13 cellular contexts compared by ENCODE assay signal in the genomic region with DNA sequence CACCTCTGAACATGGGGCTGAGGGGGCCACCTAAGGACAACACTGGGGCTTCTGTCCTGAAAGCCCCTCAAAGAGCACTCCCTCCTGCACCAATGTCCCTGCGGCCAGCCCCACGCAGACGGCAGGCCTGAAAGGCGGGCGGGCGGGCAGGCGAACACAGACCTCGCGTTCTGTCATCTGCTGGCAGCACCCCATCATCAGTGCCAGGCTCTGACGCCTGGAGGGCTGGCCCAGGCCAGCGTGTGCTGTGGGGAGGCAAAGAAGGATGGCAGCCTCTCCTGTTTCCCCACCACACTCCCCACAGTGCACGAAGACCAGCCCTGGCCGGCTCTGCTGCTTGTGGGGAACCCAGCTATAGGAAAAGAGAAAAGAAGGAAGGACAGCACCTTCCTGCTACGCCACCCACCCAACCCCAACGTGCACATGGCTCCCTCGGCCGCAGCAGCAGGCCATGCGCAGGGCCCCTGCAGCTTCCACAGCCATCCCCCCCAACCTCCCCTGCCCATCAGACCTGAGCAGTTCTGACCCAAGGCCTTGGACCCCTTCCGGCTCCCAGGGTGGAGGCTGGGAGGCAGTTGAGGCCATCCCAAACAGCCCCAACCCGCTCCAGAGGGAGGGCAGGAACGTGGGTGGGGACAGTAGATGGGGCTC. TPM values are rescaled to one million over a fixed set of nuclear protein-coding genes. Genes with fewer than 3 reads are reported as not detected.
A peak's percentile ranks its signal among the peaks of the same experiment; 100 is the strongest.
DNase-seq lines count a peak whose midpoint lies in the region; ATAC-seq and TF ChIP-seq lines count a peak whose summit lies in the region.
"Had no signal": no experiment of that assay in that cellular context is flagged by ENCODE, and none has a peak within 500 bp of the region (broad histone marks: within the 10 kb centered on the region; RNA-seq: fewer than 3 reads in every experiment).

No MANE protein-coding gene starts in this region.

- peaks cover 0 to 78% (median 35%) of the 10 kb centered on the region in 4 donors for H3K4me1 Mint-ChIP-seq in CD4-positive, CD25-positive, alpha-beta regulatory T cell
- peaks cover 72% of the 10 kb centered on the region for H3K4me1 Mint-ChIP-seq in central memory CD8-positive, alpha-beta T cell
- H3K4me1 Mint-ChIP-seq in neural crest cell = peaks cover 23% of the 10 kb centered on the region

- H3K9me3 Mint-ChIP-seq in CD4-positive, CD25-positive, alpha-beta regulatory T cell = no peaks in the 10 kb centered on the region
- no peaks in the 10 kb centered on the region for H3K9me3 Mint-ChIP-seq in central memory CD8-positive, alpha-beta T cell
- no peaks in the 10 kb centered on the region for H3K9me3 Mint-ChIP-seq in neural crest cell

- no peak for DNase-seq in CD4-positive, CD25-positive, alpha-beta regulatory T cell
- no peak for DNase-seq in central memory CD8-positive, alpha-beta T cell (ENCODE audit: low spot score in 2 of 2)
- DNase-seq in neural crest cell (ENCODE audit: low read depth, low spot score) (no peak), left ventricle myocardium inferior (no peak), NCI-H1092 treated with DMSO at 0.1 percent for 48 hours (lab: John Stamatoyannopoulos, UW) (no peak)
- DNase-seq: foreskin melanocyte, Kasumi-1 had no signal

- H3K27ac Mint-ChIP-seq in CD4-positive, CD25-positive, alpha-beta regulatory T cell = peak overlapping the region; percentile 93 to 96 (median 94)
- H3K27ac Mint-ChIP-seq in central memory CD8-positive, alpha-beta T cell (ENCODE audit: low read depth) = peak overlapping the region; percentile 92
- no peak overlapping the region for H3K27ac Mint-ChIP-seq in neural crest cell (ENCODE audit: unreplicated experiment)

- peak overlapping the region; percentile 86 for H3K27ac ChIP-seq in CD4-positive, CD25-positive, alpha-beta regulatory T cell (ENCODE audit: insufficient read depth, low read length, poor library complexity, severe bottlenecking)
- H3K27ac ChIP-seq in KOPT-K1 (ENCODE audit: low read depth, low read length, poor library complexity, severe bottlenecking) (peak overlapping the region; percentile 96), left ventricle myocardium inferior (replicated peaks) (no peak overlapping the region)
- H3K27ac ChIP-seq: cardiac muscle cell, SJCRH30 had no signal

- H3K36me3 Mint-ChIP-seq in CD4-positive, CD25-positive, alpha-beta regulatory T cell = peaks cover 9% of the 10 kb centered on the region
- H3K36me3 Mint-ChIP-seq in central memory CD8-positive, alpha-beta T cell (ENCODE audit: insufficient read depth) = peaks cover 30% of the 10 kb centered on the region
- peaks cover 4% of the 10 kb centered on the region for H3K36me3 Mint-ChIP-seq in neural crest cell (ENCODE audit: low read depth)

- H3K9me3 ChIP-seq in CD4-positive, CD25-positive, alpha-beta regulatory T cell (ENCODE audit: control insufficient read depth in 2 of 2, low read length in 2 of 2) = no peaks in the 10 kb centered on the region
- no peaks in the 10 kb centered on the region for H3K9me3 ChIP-seq in KOPT-K1 (ENCODE audit: insufficient read depth, low read length, poor library complexity, severe bottlenecking)
- no peaks in the 10 kb centered on the region for H3K9me3 ChIP-seq in left ventricle myocardium inferior (replicated peaks)
- H3K9me3 ChIP-seq: mucosa of descending colon, SJCRH30 had no signal

- H3K27me3 ChIP-seq in CD4-positive, CD25-positive, alpha-beta regulatory T cell (ENCODE audit: control insufficient read depth, insufficient read depth, low read length) = no peaks in the 10 kb centered on the region
- H3K27me3 ChIP-seq in left ventricle myocardium inferior (ENCODE audit: low read depth) = no peaks in the 10 kb centered on the region
- H3K27me3 ChIP-seq: cardiac muscle cell, SJCRH30 had no signal

- intact Hi-C loops in left ventricle myocardium inferior (cut with micrococcal nuclease) = no loop called here

- no peak for ATAC-seq in CD4-positive, CD25-positive, alpha-beta regulatory T cell (ENCODE audit: low read depth in 2 of 2)
- ATAC-seq in central memory CD8-positive, alpha-beta T cell (replicated peaks; ENCODE audit: extremely low read depth, poor library complexity, severe bottlenecking) = no peak
- no peak for ATAC-seq in HG02571 (IDR thresholded peaks at IDR 0.05; ENCODE audit: unreplicated experiment)
- no peak for ATAC-seq in GM21360 (IDR thresholded peaks at IDR 0.05; ENCODE audit: unreplicated experiment)

- peaks cover 17% of the 10 kb centered on the region for H3K36me3 ChIP-seq in CD4-positive, CD25-positive, alpha-beta regulatory T cell (ENCODE audit: control insufficient read depth, insufficient read depth, low read length)
- H3K36me3 ChIP-seq in KOPT-K1 (ENCODE audit: insufficient read depth, low read length) = peaks cover 13% of the 10 kb centered on the region
- H3K36me3 ChIP-seq in left ventricle myocardium inferior = peaks cover 18% of the 10 kb centered on the region

- no peak for TF ChIP-seq CTCF in neural crest cell (conservative IDR thresholded peaks at IDR 0.05)
- TF ChIP-seq CTCF in left ventricle myocardium inferior (IDR thresholded peaks at IDR 0.05; ENCODE audit: borderline replicate concordance) = no peak

- no peak overlapping the region for H3K4me3 ChIP-seq in CD4-positive, CD25-positive, alpha-beta regulatory T cell (ENCODE audit: low read depth, low read length)
- no peak overlapping the region for H3K4me3 ChIP-seq in left ventricle myocardium inferior
- H3K4me3 ChIP-seq: cardiac muscle cell, mucosa of descending colon, SJCRH30 had no signal

- peak overlapping the region; percentile 90 to 98 (median 96) for H3K4me3 Mint-ChIP-seq in CD4-positive, CD25-positive, alpha-beta regulatory T cell
- peak overlapping the region; percentile 72 for H3K4me3 Mint-ChIP-seq in central memory CD8-positive, alpha-beta T cell
- peak overlapping the region; percentile 73 for H3K4me3 Mint-ChIP-seq in neural crest cell

- H3K27me3 Mint-ChIP-seq in CD4-positive, CD25-positive, alpha-beta regulatory T cell = no peaks in the 10 kb centered on the region
- no peaks in the 10 kb centered on the region for H3K27me3 Mint-ChIP-seq in central memory CD8-positive, alpha-beta T cell
- peaks cover 2% of the 10 kb centered on the region for H3K27me3 Mint-ChIP-seq in neural crest cell (ENCODE audit: low read depth)

- peaks cover 69% of the 10 kb centered on the region for H3K4me1 ChIP-seq in CD4-positive, CD25-positive, alpha-beta regulatory T cell (ENCODE audit: control insufficient read depth, insufficient read depth, low read length, poor library complexity, severe bottlenecking)
- peaks cover 73% of the 10 kb centered on the region for H3K4me1 ChIP-seq in left ventricle myocardium inferior

RNA-seq across cellular contexts. Expression of a gene that starts 3.5 kb away (rescaled TPM):
- 220 TPM for total RNA-seq in CD4-positive, CD25-positive, alpha-beta regulatory T cell
- polyA plus RNA-seq in CD4-positive, CD25-positive, alpha-beta regulatory T cell = 10 to 100 TPM; 16.2 to 29.7 (median 17.6) TPM
- 116 and 130 TPM in 2 replicates for total RNA-seq in neural crest cell
- total RNA-seq in left ventricle myocardium inferior = 55.8 TPM

RNA-seq across cellular contexts. Expression of a gene that starts 10.0 kb away (rescaled TPM):
- total RNA-seq in CD4-positive, CD25-positive, alpha-beta regulatory T cell = 1.9 TPM
- under 1 TPM; 0.06 to 0.95 (median 0.28) TPM for polyA plus RNA-seq in CD4-positive, CD25-positive, alpha-beta regulatory T cell
- total RNA-seq in neural crest cell (1.7 TPM in 2 replicates), left ventricle myocardium inferior (not detected)
- total RNA-seq: SJCRH30 had no signal

RNA-seq across cellular contexts. Expression of a gene that starts 15.3 kb away (rescaled TPM):
- not detected for total RNA-seq in CD4-positive, CD25-positive, alpha-beta regulatory T cell
- polyA plus RNA-seq in CD4-positive, CD25-positive, alpha-beta regulatory T cell = not detected
- total RNA-seq in neural crest cell (0.30 and 0.35 TPM in 2 replicates), left ventricle myocardium inferior (not detected)
- total RNA-seq: cardiac muscle cell, mucosa of descending colon, SJCRH30 had no signal
- polyA plus RNA-seq: cardiac muscle cell had no signal

RNA-seq across cellular contexts. Expression of a gene that starts 36.2 kb away (rescaled TPM):
- total RNA-seq in CD4-positive, CD25-positive, alpha-beta regulatory T cell = 113 TPM
- polyA plus RNA-seq in CD4-positive, CD25-positive, alpha-beta regulatory T cell = 10 to 100 TPM; 21.5 to 24.2 (median 21.7) TPM
- total RNA-seq in neural crest cell (76.6 and 82.9 TPM in 2 replicates), left ventricle myocardium inferior (23.4 TPM)

RNA-seq across cellular contexts. Expression of a gene that starts 36.7 kb away (rescaled TPM):
- 112 TPM for total RNA-seq in CD4-positive, CD25-positive, alpha-beta regulatory T cell
- 10 to 100 TPM; 35.8 to 43.6 (median 39.8) TPM for polyA plus RNA-seq in CD4-positive, CD25-positive, alpha-beta regulatory T cell
- total RNA-seq in neural crest cell (114 and 116 TPM in 2 replicates), left ventricle myocardium inferior (27.7 TPM)
